Comparison of ENCODE assay signal across 13 cellular contexts in the genomic region with DNA sequence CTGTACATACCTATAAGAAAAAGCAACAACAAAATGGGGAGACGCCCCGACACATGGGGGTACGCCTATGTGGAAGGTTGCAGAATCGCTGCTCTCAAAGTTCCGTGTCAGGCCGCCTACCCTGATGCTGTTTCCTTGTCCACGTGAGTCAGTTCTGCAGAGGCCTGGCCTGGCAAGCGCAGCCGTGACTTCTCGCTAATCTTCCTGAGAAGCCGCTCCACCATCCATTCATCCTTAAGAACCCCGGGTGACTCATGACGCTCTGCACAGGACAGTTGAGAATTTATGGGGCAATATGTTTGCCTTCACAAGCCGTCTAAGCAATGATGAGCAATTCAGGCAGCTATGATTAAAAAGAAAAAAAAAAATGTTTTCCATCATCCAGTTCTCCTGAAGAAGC.
DNase-seq lines count a peak whose midpoint lies in the region; ATAC-seq, FAIRE-seq and TF ChIP-seq lines count a peak whose summit lies in the region.
"Had no signal": no experiment of that assay in that cellular context is flagged by ENCODE, and none has a peak within 500 bp of the region (broad histone marks: within the 10 kb centered on the region; RNA-seq: fewer than 3 reads in every experiment).

No MANE protein-coding gene starts in this region.

- no peak for TF ChIP-seq EP300 in K562 (IDR thresholded peaks at IDR 0.05; ENCODE audit: low read length)

- H3K23ac ChIP-seq in mesenchymal stem cell (ENCODE audit: low read length in 2 of 2): no peak overlapping the region

- no peak overlapping the region for H3K18ac ChIP-seq in mesenchymal stem cell (ENCODE audit: low read depth in 1 of 2, low read length in 2 of 2)

- H3K4ac ChIP-seq in mesenchymal stem cell (ENCODE audit: low read depth in 1 of 2, low read length in 2 of 2): no peak overlapping the region

- intact Hi-C loops in K562 (cut with micrococcal nuclease): no loop called here

- H4K8ac ChIP-seq in mesenchymal stem cell (ENCODE audit: low read length): no peak overlapping the region

- H3K27me3 ChIP-seq in K562 (ENCODE audit: control insufficient read depth in 2 of 2, insufficient read depth in 2 of 2, low read length in 2 of 2) (peaks cover 10 to 40% of the 10 kb centered on the region in 2 experiments; a peak in 4 of 5 replicates), mesenchymal stem cell (ENCODE audit: control insufficient read depth in 1 of 2, insufficient read depth in 1 of 2, low read length in 2 of 2) (peaks cover 4 to 6% of the 10 kb centered on the region in 2 experiments)

- peak; percentile 33; the same call in 1 of the 3 replicates for ATAC-seq in K562
- no peak for ATAC-seq in GM19452 (IDR thresholded peaks at IDR 0.05; ENCODE audit: unreplicated experiment)
- no peak for ATAC-seq in GM18505 (IDR thresholded peaks at IDR 0.05; ENCODE audit: unreplicated experiment)

- H3K79me2 ChIP-seq in K562 (ENCODE audit: control insufficient read depth, insufficient read depth, low read length): no peaks in the 10 kb centered on the region

- H3K36me3 ChIP-seq in K562 (ENCODE audit: control insufficient read depth, insufficient read depth, low read length) (no peaks in the 10 kb centered on the region), mesenchymal stem cell (ENCODE audit: control insufficient read depth in 1 of 2, insufficient read depth in 2 of 2, low read depth in 1 of 2, low read length in 2 of 2) (no peaks in the 10 kb centered on the region)

- TF ChIP-seq RAD21 in K562 (CRISPR knock-in tag; conservative IDR thresholded peaks at IDR 0.05 in 1 of 2, IDR thresholded peaks at IDR 0.05 in 1 of 2): no peak

- H3K4me3 ChIP-seq in AG09309 (ENCODE audit: control insufficient read depth, low read depth, low read length) (no peak overlapping the region), K562 (no peak overlapping the region), mesenchymal stem cell (ENCODE audit: insufficient read depth in 1 of 2, low read depth in 1 of 2, low read length in 2 of 2) (no peak overlapping the region)

- no peak overlapping the region for H2BK120ac ChIP-seq in mesenchymal stem cell (ENCODE audit: low read depth, low read length)

- H3K14ac ChIP-seq in mesenchymal stem cell (ENCODE audit: low read length in 2 of 2): no peak overlapping the region

- H2BK12ac ChIP-seq in mesenchymal stem cell (ENCODE audit: low read length in 2 of 2): no peak overlapping the region

- CTCF ChIA-PET in K562 (lab: Yijun Ruan, JAX; ENCODE audit: low intra/inter-chr PET ratio): no interaction called here

- POLR2A ChIA-PET in K562 (lab: Yijun Ruan, JAX): no interaction called here

- H3K9me3 ChIP-seq in K562 (replicated peaks; ENCODE audit: control insufficient read depth, insufficient read depth, low read depth, low read length): no peaks in the 10 kb centered on the region
- no peaks in the 10 kb centered on the region for H3K9me3 ChIP-seq in mesenchymal stem cell (ENCODE audit: control insufficient read depth, low read length)

- H2AFZ ChIP-seq in K562 (ENCODE audit: low read depth, low read length) (no peak overlapping the region), mesenchymal stem cell (ENCODE audit: low read depth, low read length) (no peak overlapping the region)

- no peak overlapping the region for H3K27ac ChIP-seq in K562 (ENCODE audit: extremely low read depth, low read depth, low read length)
- H3K27ac ChIP-seq in mesenchymal stem cell (ENCODE audit: low read length, poor library complexity, severe bottlenecking): no peak overlapping the region
- H3K27ac ChIP-seq: HL-60 had no signal

- in situ Hi-C loops in K562 (cut with MboI): no loop called here

- DNase-seq in AG09309 (ENCODE audit: low read depth) (peak; percentile 100), HS-5 (ENCODE audit: low read depth) (peak; percentile 98), K562 (ENCODE audit: extremely low read depth in 1 of 4, low spot score in 3 of 4) (peak in 1 of 4 experiments; percentile 18), mesenchymal stem cell (peak; percentile 91), iPS-NIHi7 (ENCODE audit: extremely low spot score) (no peak), CD1c-positive myeloid dendritic cell (ENCODE audit: extremely low spot score) (no peak)
- DNase-seq: Calu3, naive B cell, NCI-H146 had no signal

- H3K9ac ChIP-seq in K562 (ENCODE audit: insufficient read depth in 1 of 2, low read depth in 2 of 2, low read length in 2 of 2) (no peak overlapping the region), mesenchymal stem cell (ENCODE audit: low read length) (no peak overlapping the region)

- H3K79me1 ChIP-seq in mesenchymal stem cell (replicated peaks; ENCODE audit: low read length, poor library complexity, severe bottlenecking): no peaks in the 10 kb centered on the region

- FAIRE-seq in K562 (lab: Jason Lieb, UNC): no peak
- FAIRE-seq: colon had no signal

- no peaks in the 10 kb centered on the region for H3K9me1 ChIP-seq in K562 (ENCODE audit: control insufficient read depth, insufficient read depth, low read length)

- H2BK5ac ChIP-seq in mesenchymal stem cell (ENCODE audit: low read depth, low read length, poor library complexity, severe bottlenecking): no peak overlapping the region

- H4K91ac ChIP-seq in mesenchymal stem cell (ENCODE audit: low read length): no peak overlapping the region

- H3K4me2 ChIP-seq in K562 (ENCODE audit: insufficient read depth, low read length): no peak overlapping the region
- H3K4me2 ChIP-seq in mesenchymal stem cell (ENCODE audit: low read length, poor library complexity, severe bottlenecking): no peak overlapping the region

- 1% methylated on average over 14 of the region's 14 CpGs for WGBS in K562 (ENCODE audit: insufficient coverage, low coverage, missing lambda C conversion rate)
- 46% methylated on average over 10 of the region's 14 CpGs for WGBS in mesenchymal stem cell

- H3K4me1 ChIP-seq in K562 (replicated peaks in 1 of 2; ENCODE audit: control insufficient read depth in 2 of 2, insufficient read depth in 2 of 2, low read length in 2 of 2): peaks cover 0 to 3% of the 10 kb centered on the region in 2 experiments; a peak in 1 of 5 replicates
- H3K4me1 ChIP-seq in mesenchymal stem cell (ENCODE audit: control insufficient read depth, insufficient read depth, low read depth, low read length): peaks cover 14% of the 10 kb centered on the region

- no peak overlapping the region for H2BK15ac ChIP-seq in mesenchymal stem cell (ENCODE audit: low read depth, poor library complexity, severe bottlenecking)

- TF ChIP-seq POLR2A in K562 (conservative IDR thresholded peaks at IDR 0.05) (no peak), GM18505 (IDR thresholded peaks at IDR 0.05; ENCODE audit: borderline replicate concordance, extremely low read depth, insufficient read depth, insufficient read length) (no peak)

- H4K20me1 ChIP-seq in K562 (replicated peaks; ENCODE audit: control insufficient read depth, insufficient read depth, low read length): peaks cover 4% of the 10 kb centered on the region

- no peak for TF ChIP-seq CTCF in AG09309 (IDR thresholded peaks at IDR 0.05; ENCODE audit: control insufficient read depth, insufficient read depth, low read depth, low read length, missing control alignments)
- TF ChIP-seq CTCF in K562 (IDR thresholded peaks at IDR 0.05 in 2 of 3, conservative IDR thresholded peaks at IDR 0.05 in 1 of 3; ENCODE audit: insufficient read depth in 2 of 3, low read depth in 1 of 3, low read length in 3 of 3): no peak

- BruUV-seq in K562 (replicated peaks; lab: Mats Ljungman, UMichigan): no TSS peak

- H2AK5ac ChIP-seq in mesenchymal stem cell (ENCODE audit: low read length, severe bottlenecking): no peak overlapping the region

TF ChIP-seq in K562, 482 proteins besides CTCF, POLR2A, EP300 and RAD21 (continues in another document):
- TF ChIP-seq MEIS2 (IDR thresholded peaks at IDR 0.05; ENCODE audit: partially characterized antibody) (peak; percentile 52), ZNF644 (tag; IDR thresholded peaks at IDR 0.05; ENCODE audit: low read depth) (no peak)
- TF ChIP-seq, protein P1, sequence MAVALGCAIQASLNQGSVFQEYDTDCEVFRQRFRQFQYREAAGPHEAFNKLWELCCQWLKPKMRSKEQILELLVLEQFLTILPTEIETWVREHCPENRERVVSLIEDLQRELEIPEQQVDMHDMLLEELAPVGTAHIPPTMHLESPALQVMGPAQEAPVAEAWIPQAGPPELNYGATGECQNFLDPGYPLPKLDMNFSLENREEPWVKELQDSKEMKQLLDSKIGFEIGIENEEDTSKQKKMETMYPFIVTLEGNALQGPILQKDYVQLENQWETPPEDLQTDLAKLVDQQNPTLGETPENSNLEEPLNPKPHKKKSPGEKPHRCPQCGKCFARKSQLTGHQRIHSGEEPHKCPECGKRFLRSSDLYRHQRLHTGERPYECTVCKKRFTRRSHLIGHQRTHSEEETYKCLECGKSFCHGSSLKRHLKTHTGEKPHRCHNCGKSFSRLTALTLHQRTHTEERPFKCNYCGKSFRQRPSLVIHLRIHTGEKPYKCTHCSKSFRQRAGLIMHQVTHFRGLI (CRISPR knock-in tag; IDR thresholded peaks at IDR 0.05): no peak
- TF ChIP-seq, protein P2, sequence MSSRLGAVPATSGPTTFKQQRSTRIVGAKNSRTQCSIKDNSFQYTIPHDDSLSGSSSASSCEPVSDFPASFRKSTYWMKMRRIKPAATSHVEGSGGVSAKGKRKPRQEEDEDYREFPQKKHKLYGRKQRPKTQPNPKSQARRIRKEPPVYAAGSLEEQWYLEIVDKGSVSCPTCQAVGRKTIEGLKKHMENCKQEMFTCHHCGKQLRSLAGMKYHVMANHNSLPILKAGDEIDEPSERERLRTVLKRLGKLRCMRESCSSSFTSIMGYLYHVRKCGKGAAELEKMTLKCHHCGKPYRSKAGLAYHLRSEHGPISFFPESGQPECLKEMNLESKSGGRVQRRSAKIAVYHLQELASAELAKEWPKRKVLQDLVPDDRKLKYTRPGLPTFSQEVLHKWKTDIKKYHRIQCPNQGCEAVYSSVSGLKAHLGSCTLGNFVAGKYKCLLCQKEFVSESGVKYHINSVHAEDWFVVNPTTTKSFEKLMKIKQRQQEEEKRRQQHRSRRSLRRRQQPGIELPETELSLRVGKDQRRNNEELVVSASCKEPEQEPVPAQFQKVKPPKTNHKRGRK (tag; IDR thresholded peaks at IDR 0.05): no peak
- TF ChIP-seq, protein P3, sequence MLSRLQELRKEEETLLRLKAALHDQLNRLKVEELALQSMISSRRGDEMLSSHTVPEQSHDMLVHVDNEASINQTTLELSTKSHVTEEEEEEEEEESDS (CRISPR knock-in tag; IDR thresholded peaks at IDR 0.05): no peak
- TF ChIP-seq, protein P4, sequence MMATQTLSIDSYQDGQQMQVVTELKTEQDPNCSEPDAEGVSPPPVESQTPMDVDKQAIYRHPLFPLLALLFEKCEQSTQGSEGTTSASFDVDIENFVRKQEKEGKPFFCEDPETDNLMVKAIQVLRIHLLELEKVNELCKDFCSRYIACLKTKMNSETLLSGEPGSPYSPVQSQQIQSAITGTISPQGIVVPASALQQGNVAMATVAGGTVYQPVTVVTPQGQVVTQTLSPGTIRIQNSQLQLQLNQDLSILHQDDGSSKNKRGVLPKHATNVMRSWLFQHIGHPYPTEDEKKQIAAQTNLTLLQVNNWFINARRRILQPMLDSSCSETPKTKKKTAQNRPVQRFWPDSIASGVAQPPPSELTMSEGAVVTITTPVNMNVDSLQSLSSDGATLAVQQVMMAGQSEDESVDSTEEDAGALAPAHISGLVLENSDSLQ (IDR thresholded peaks at IDR 0.05): 0 out of 2 replicates have a peak, but pooled peaks have one; percentile 7

Comparison
In these comparisons a context has a peak if more than half of its experiments do, and no peak if none do; other contexts are left out.
1. DNase-seq: peak in AG09309 (single experiment), HS-5 (single experiment) and mesenchymal stem cell (single experiment); none in iPS-NIHi7 (single experiment) and CD1c-positive myeloid dendritic cell (single experiment).